In genomic region chr22:19115628-19116027, GRCh38 we compare ENCODE assay signal across 1 cellular context.
TF ChIP-seq lines count a peak whose summit lies in the region.

No MANE protein-coding gene starts in this region.

TF ChIP-seq in SK-N-SH treated with all-trans-retinoic acid at 6 μM for 48 hours, 23 proteins besides CTCF, POLR2A, EP300 and RAD21 (continued from another document):
- TF ChIP-seq TSHZ2 (CRISPR knock-in tag; IDR thresholded peaks at IDR 0.05): no peak
- no peak for TF ChIP-seq PATZ1 (CRISPR knock-in tag; IDR thresholded peaks at IDR 0.05; ENCODE audit: borderline replicate concordance)
- TF ChIP-seq ZFP3 (CRISPR knock-in tag; IDR thresholded peaks at IDR 0.05): no peak
- TF ChIP-seq, protein P1, sequence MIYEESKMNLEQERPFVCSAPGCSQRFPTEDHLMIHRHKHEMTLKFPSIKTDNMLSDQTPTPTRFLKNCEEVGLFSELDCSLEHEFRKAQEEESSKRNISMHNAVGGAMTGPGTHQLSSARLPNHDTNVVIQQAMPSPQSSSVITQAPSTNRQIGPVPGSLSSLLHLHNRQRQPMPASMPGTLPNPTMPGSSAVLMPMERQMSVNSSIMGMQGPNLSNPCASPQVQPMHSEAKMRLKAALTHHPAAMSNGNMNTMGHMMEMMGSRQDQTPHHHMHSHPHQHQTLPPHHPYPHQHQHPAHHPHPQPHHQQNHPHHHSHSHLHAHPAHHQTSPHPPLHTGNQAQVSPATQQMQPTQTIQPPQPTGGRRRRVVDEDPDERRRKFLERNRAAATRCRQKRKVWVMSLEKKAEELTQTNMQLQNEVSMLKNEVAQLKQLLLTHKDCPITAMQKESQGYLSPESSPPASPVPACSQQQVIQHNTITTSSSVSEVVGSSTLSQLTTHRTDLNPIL (CRISPR knock-in tag; IDR thresholded peaks at IDR 0.05; ENCODE audit: low read depth): no peak
- TF ChIP-seq ESRRG (CRISPR knock-in tag; IDR thresholded peaks at IDR 0.05): no peak
